In genomic region chr2:121534007-121534406, GRCh38 we compare ENCODE assay signal across 1 cellular context.
TF ChIP-seq lines count a peak whose summit lies in the region.

No MANE protein-coding gene starts in this region.

TF ChIP-seq in GM23338, 12 proteins besides CTCF, POLR2A, EP300 and RAD21 (continued from another document):
- no peak for TF ChIP-seq ZNF462 (CRISPR knock-in tag; IDR thresholded peaks at IDR 0.05)
- TF ChIP-seq EZH2phosphoT487 (IDR thresholded peaks at IDR 0.05; ENCODE audit: unreplicated experiment): no peak
- no peak for TF ChIP-seq NANOG (IDR thresholded peaks at IDR 0.05; ENCODE audit: borderline replicate concordance)
- TF ChIP-seq ZNF331 (CRISPR knock-in tag; IDR thresholded peaks at IDR 0.05; ENCODE audit: low read depth): no peak
- TF ChIP-seq EZH2 (IDR thresholded peaks at IDR 0.05; ENCODE audit: low read depth, unreplicated experiment): no peak
- no peak for TF ChIP-seq CREB1 (CRISPR knock-in tag; IDR thresholded peaks at IDR 0.05; ENCODE audit: low read depth)
- no peak for TF ChIP-seq STAT1 (IDR thresholded peaks at IDR 0.05; ENCODE audit: unreplicated experiment)
- TF ChIP-seq JUNB (IDR thresholded peaks at IDR 0.05; ENCODE audit: unreplicated experiment): no peak
- no peak for TF ChIP-seq REST (IDR thresholded peaks at IDR 0.05; ENCODE audit: unreplicated experiment)
- TF ChIP-seq POLR2AphosphoS5 (IDR thresholded peaks at IDR 0.05; ENCODE audit: low read depth): no peak
